19 cellular contexts compared by ENCODE assay signal in the genomic region with DNA sequence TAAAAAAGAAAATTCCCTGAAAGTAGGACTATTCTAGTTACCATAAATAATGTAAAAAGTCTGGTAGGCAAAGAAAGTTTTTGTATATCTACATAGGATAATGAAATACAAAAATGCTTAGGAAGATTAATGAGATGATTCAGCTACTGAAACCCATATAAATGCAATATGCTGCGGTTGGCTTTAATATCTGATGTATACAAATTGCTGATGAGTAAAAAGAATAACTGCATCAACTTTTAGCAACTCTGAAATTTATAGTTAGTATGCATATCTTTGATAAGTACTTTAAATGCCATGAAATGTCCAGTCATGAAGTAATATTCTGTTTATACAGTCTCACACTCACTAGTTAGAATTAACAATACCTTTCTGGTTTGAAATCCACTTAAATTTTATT.
DNase-seq lines count a peak whose midpoint lies in the region; ATAC-seq, FAIRE-seq and TF ChIP-seq lines count a peak whose summit lies in the region.
"Had no signal": no experiment of that assay in that cellular context is flagged by ENCODE, and none has a peak within 500 bp of the region (broad histone marks: within the 10 kb centered on the region; RNA-seq: fewer than 3 reads in every experiment).

No MANE protein-coding gene starts in this region.

- no peaks in the 10 kb centered on the region for H3K9me3 ChIP-seq in SK-N-MC (ENCODE audit: low read depth, low read length)
- H3K9me3 ChIP-seq: BE2C had no signal

- POLR2A ChIA-PET in AG04449 (lab: Yijun Ruan, JAX), result interaction anchor here (0.7 kb wide), 1 partner anchor 158 kb away, joined by 3 read pairs; no protein-coding TSS in a partner anchor

- ATAC-seq in HG03457 (IDR thresholded peaks at IDR 0.05; ENCODE audit: unreplicated experiment), result no peak
- ATAC-seq: GM12878, GM23338, K562 had no signal

- H3K9ac ChIP-seq in SK-N-MC (ENCODE audit: insufficient read length), result no peak overlapping the region

- no peak for FAIRE-seq in GM19239 (lab: Jason Lieb, UNC)
- FAIRE-seq: A204.1, GM12878, GM18507, K562 had no signal

- no peak overlapping the region for H3K4me3 ChIP-seq in AG04449 (ENCODE audit: low read depth, low read length)
- peak overlapping the region; percentile 18; the same call in 1 of the 2 replicates for H3K4me3 ChIP-seq in SK-N-MC
- no peak overlapping the region for H3K4me3 ChIP-seq in fibroblast of villous mesenchyme (ENCODE audit: low read depth, low read length)
- H3K4me3 ChIP-seq: GM12878, GM23338, K562 had no signal

- CTCF ChIA-PET in AG04449 (lab: Yijun Ruan, JAX), result no interaction called here

- no peak overlapping the region for H3K27ac ChIP-seq in SK-N-MC
- H3K27ac ChIP-seq: C4-2B, HL-60 had no signal

- no peaks in the 10 kb centered on the region for H3K36me3 ChIP-seq in SK-N-MC (ENCODE audit: insufficient read depth, low read length)
- H3K36me3 ChIP-seq: BE2C had no signal

- peak; percentile 44 for DNase-seq in AG04449 (ENCODE audit: low read depth, low spot score)
- DNase-seq in HCEC 1CT, result peak; percentile 20
- peak; percentile 44 for DNase-seq in SK-N-MC (ENCODE audit: low read depth, low spot score)
- DNase-seq in fibroblast of villous mesenchyme (ENCODE audit: low read depth), result peak; percentile 17
- no peak for DNase-seq in GM19239 (ENCODE audit: insufficient read length, low spot score)
- no peak for DNase-seq in DMS 273 (lab: John Stamatoyannopoulos, UW; ENCODE audit: unreplicated experiment)
- DNase-seq in midbrain (lab: John Stamatoyannopoulos, UW), result no peak
- DNase-seq: BE2C; CD4-positive, alpha-beta memory T cell; DND-41; H7 had no signal

- no peak for TF ChIP-seq CTCF in AG04449 (IDR thresholded peaks at IDR 0.05; ENCODE audit: insufficient read depth, low read length, missing control alignments)
- TF ChIP-seq CTCF in fibroblast of villous mesenchyme (IDR thresholded peaks at IDR 0.05; ENCODE audit: insufficient read depth, low read depth, low read length), result no peak

Comparison
In these comparisons a context has a peak if more than half of its experiments do, and no peak if none do; other contexts are left out.
1. DNase-seq: peak in AG04449 (single experiment), HCEC 1CT (single experiment), SK-N-MC (single experiment) and fibroblast of villous mesenchyme (single experiment); none in GM19239 (single experiment), DMS 273 (single experiment) and midbrain (single experiment).